In the genomic region with DNA sequence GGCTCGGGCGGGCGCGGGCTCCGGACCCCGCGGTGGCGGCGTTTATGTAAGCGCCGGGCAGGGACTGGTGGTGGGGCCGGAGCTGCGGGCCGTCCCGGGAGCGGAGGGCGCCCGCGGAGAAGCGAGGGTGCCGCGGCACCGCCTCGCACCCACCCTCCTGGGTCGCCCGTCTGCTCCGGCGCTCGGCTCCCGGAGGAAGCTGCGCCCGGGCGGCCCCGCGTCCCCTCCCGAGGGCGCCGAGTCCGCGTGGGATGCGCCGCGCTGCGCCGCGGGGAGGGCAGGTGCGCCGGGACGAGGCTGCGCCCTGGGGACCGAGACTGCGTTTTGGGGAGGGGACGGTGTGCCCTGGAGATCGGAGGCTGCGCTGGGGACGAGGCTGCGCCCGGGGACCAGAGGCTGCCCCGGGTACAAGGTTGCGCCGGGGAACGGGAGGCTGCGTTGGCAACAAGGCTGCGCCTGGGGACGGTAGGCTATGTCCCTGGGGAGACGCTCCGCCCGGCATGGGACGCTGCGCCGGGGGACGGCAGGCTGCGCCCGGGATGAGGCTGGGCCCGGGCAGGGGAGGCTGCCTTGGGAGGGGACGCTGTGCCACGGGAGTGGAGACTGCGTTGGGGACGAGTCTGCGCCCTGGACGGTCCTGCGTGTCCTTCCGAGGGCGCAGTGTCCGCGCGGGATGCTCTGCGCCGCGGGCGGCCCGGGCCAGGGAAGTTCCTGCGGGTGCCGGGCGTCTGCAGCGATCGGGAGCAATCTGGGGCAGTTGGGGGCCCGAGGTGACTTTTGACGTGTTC, we compare ENCODE assay signal across 1 cellular context.
TF ChIP-seq lines count a peak whose summit lies in the region.

No MANE protein-coding gene starts in this region.

TF ChIP-seq in GM12878, 131 proteins besides CTCF, POLR2A, EP300 and RAD21 (continued from another document):
- TF ChIP-seq, protein P1, sequence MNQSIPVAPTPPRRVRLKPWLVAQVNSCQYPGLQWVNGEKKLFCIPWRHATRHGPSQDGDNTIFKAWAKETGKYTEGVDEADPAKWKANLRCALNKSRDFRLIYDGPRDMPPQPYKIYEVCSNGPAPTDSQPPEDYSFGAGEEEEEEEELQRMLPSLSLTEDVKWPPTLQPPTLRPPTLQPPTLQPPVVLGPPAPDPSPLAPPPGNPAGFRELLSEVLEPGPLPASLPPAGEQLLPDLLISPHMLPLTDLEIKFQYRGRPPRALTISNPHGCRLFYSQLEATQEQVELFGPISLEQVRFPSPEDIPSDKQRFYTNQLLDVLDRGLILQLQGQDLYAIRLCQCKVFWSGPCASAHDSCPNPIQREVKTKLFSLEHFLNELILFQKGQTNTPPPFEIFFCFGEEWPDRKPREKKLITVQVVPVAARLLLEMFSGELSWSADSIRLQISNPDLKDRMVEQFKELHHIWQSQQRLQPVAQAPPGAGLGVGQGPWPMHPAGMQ (IDR thresholded peaks at IDR 0.05; ENCODE audit: borderline replicate concordance) = no peak
- no peak for TF ChIP-seq MXI1 (IDR thresholded peaks at IDR 0.05; ENCODE audit: low read depth, low read length)
- no peak for TF ChIP-seq CBFB (IDR thresholded peaks at IDR 0.05; ENCODE audit: low read depth)
- no peak for TF ChIP-seq SMAD1 (IDR thresholded peaks at IDR 0.05; ENCODE audit: low read depth, partially characterized antibody)
TF ChIP-seq in GM12878: peak in this region for 11.
